ENCODE assay signal across 17 cellular contexts in the genomic region with DNA sequence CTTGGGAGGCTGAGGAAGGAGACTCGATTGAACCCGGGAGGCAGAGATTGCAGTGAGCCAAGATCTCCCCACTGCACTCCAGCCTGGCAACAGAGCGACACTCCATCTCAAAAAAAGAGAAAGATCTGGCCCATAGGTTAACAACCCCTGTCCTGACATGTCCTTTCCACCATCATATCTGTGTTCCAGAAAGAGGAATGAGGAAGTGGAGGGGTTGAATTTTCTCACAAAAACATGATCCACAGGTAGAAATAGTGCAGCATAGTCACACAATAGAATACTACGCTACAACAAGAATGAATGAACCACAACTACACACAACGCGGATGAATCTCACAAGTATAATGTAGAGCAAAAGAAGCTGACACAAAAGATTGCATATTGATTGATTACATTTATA. TPM values are rescaled to one million over a fixed set of nuclear protein-coding genes. Genes with fewer than 3 reads are reported as not detected.
DNase-seq lines count a peak whose midpoint lies in the region; ATAC-seq, FAIRE-seq and TF ChIP-seq lines count a peak whose summit lies in the region.
"Had no signal": no experiment of that assay in that cellular context is flagged by ENCODE, and none has a peak within 500 bp of the region (broad histone marks: within the 10 kb centered on the region; RNA-seq: fewer than 3 reads in every experiment).

No MANE protein-coding gene starts in this region.

- FAIRE-seq in A549 (lab: Jason Lieb, UNC) (peak; percentile 36), bronchial epithelial cell (lab: Jason Lieb, UNC) (no peak)
- FAIRE-seq: GM12892, H1 had no signal

- H3K36me3 Mint-ChIP-seq in activated T-cell treated with anti-CD3 and anti-CD28 coated beads, Interleukin-2, amount 50 U/mL, for 24 hours (ENCODE audit: low read depth): no peaks in the 10 kb centered on the region
- H3K36me3 Mint-ChIP-seq: IgD-negative memory B cell had no signal

- POLR2A ChIA-PET in A549 (lab: Yijun Ruan, JAX): no interaction called here
- POLR2A ChIA-PET in GM10248 (lab: Yijun Ruan, JAX): no interaction called here

- H3K4me3 ChIP-seq in A549 (no peak overlapping the region), bronchial epithelial cell (ENCODE audit: low read depth, low read length) (no peak overlapping the region)
- H3K4me3 ChIP-seq: BLaER1 treated with 17β-estradiol and CSF1 and Interleukin-3, amounts not matched to agents 10 nM and 100 nM; HAP-1 had no signal

- no peak overlapping the region for H3K4me3 Mint-ChIP-seq in activated T-cell treated with anti-CD3 and anti-CD28 coated beads, Interleukin-2, amount 50 U/mL, for 24 hours
- H3K4me3 Mint-ChIP-seq: CD4-positive, alpha-beta T cell had no signal

- H3K27me3 ChIP-seq in bronchial epithelial cell (ENCODE audit: control insufficient read depth, insufficient read depth, low read length): no peaks in the 10 kb centered on the region
- no peaks in the 10 kb centered on the region for H3K27me3 ChIP-seq in foreskin keratinocyte
- H3K27me3 ChIP-seq: BLaER1 treated with 17β-estradiol and CSF1 and Interleukin-3, amounts not matched to agents 10 nM and 100 nM had no signal

- TF ChIP-seq CTCF in A549 (IDR thresholded peaks at IDR 0.05) (no peak), bronchial epithelial cell (IDR thresholded peaks at IDR 0.05; ENCODE audit: insufficient read depth, low read length, severe bottlenecking) (no peak), foreskin keratinocyte (conservative IDR thresholded peaks at IDR 0.05) (no peak), GM10248 (IDR thresholded peaks at IDR 0.05; ENCODE audit: control extremely low read depth, extremely low read depth, low read depth, missing control alignments) (no peak)

- CTCF ChIA-PET in A549 (lab: Yijun Ruan, JAX): interaction anchor here (8.2 to 33.7 kb wide), 3 partner anchors 8 to 33 kb away, joined by 76 to 1280 read pairs (median 82); a partner anchor contains a TSS
- CTCF ChIA-PET in GM10248 (lab: Yijun Ruan, JAX): interaction anchor here (1.1 to 2.5 kb wide), 2 partner anchors 11 to 29 kb away, joined by 3 to 12 read pairs; no protein-coding TSS in a partner anchor

- no peaks in the 10 kb centered on the region for H3K9me3 Mint-ChIP-seq in activated T-cell treated with anti-CD3 and anti-CD28 coated beads, Interleukin-2, amount 50 U/mL, for 24 hours
- H3K9me3 Mint-ChIP-seq: CD4-positive, alpha-beta T cell; IgD-negative memory B cell had no signal

- WGBS in A549 (ENCODE audit: missing lambda C conversion rate): 85% methylated on average over 6 of the region's 6 CpGs

- TF ChIP-seq EP300 in A549 (IDR thresholded peaks at IDR 0.05): no peak

- H3K9me3 ChIP-seq in A549: no peaks in the 10 kb centered on the region
- H3K9me3 ChIP-seq: BLaER1 treated with 17β-estradiol and CSF1 and Interleukin-3, amounts not matched to agents 10 nM and 100 nM; HAP-1 had no signal

- TF ChIP-seq POLR2A in A549 (IDR thresholded peaks at IDR 0.05; ENCODE audit: low read length): no peak

- H3K36me3 ChIP-seq in bronchial epithelial cell (ENCODE audit: control insufficient read depth, insufficient read depth, low read length): no peaks in the 10 kb centered on the region
- H3K36me3 ChIP-seq: BLaER1 treated with 17β-estradiol and CSF1 and Interleukin-3, amounts not matched to agents 10 nM and 100 nM; HAP-1 had no signal

- DNase-seq in A549 (ENCODE audit: low read depth in 1 of 2, low spot score in 1 of 2): no peak
- peak; percentile 77 for DNase-seq in bronchial epithelial cell (ENCODE audit: low read depth)
- peak; percentile 51 to 67 for DNase-seq in foreskin keratinocyte
- no peak for DNase-seq in GM10248 (ENCODE audit: extremely low spot score)
- DNase-seq in activated T-cell treated with anti-CD3 and anti-CD28 coated beads, Interleukin-2, amount 50 U/mL, for 24 hours: no peak
- no peak for DNase-seq in stimulated activated CD8-positive, alpha-beta memory T cell treated with anti-CD3 and anti-CD28 coated beads, Interleukin-4, amount 100 ng/mL, for 48 hours
- DNase-seq: 8988T; ACHN; CD4-positive, alpha-beta T cell; DMS79 had no signal

- no peak overlapping the region for H3K4me2 ChIP-seq in A549
- H3K4me2 ChIP-seq: BLaER1 treated with 17β-estradiol and CSF1 and Interleukin-3, amounts not matched to agents 10 nM and 100 nM had no signal

- H3K4me1 Mint-ChIP-seq in activated T-cell treated with anti-CD3 and anti-CD28 coated beads, Interleukin-2, amount 50 U/mL, for 24 hours (ENCODE audit: low read depth): peaks cover 5% of the 10 kb centered on the region
- H3K4me1 Mint-ChIP-seq: IgD-negative memory B cell had no signal

- H3K27ac Mint-ChIP-seq in activated T-cell treated with anti-CD3 and anti-CD28 coated beads, Interleukin-2, amount 50 U/mL, for 24 hours: no peak overlapping the region
- H3K27ac Mint-ChIP-seq: CD4-positive, alpha-beta T cell; IgD-negative memory B cell had no signal

- H3K4me1 ChIP-seq in A549: peaks cover 31% of the 10 kb centered on the region
- H3K4me1 ChIP-seq in foreskin keratinocyte: peaks cover 6% of the 10 kb centered on the region

- ATAC-seq in A549 (no peak), foreskin keratinocyte (no peak)

- TF ChIP-seq RAD21 in A549 (conservative IDR thresholded peaks at IDR 0.05 in 1 of 2, IDR thresholded peaks at IDR 0.05 in 1 of 2): no peak

- H3K27ac ChIP-seq in A549 (no peak overlapping the region), foreskin keratinocyte (no peak overlapping the region)
- H3K27ac ChIP-seq: BLaER1 treated with 17β-estradiol and CSF1 and Interleukin-3, amounts not matched to agents 10 nM and 100 nM had no signal

- H3K27me3 Mint-ChIP-seq in activated T-cell treated with anti-CD3 and anti-CD28 coated beads, Interleukin-2, amount 50 U/mL, for 24 hours: no peaks in the 10 kb centered on the region
- H3K27me3 Mint-ChIP-seq: CD4-positive, alpha-beta T cell; IgD-negative memory B cell had no signal

TF ChIP-seq in A549, 52 proteins besides CTCF, POLR2A, EP300 and RAD21 (continues in another document):
- TF ChIP-seq ZNF302 (CRISPR knock-in tag; IDR thresholded peaks at IDR 0.05): no peak
- no peak for TF ChIP-seq TP53 (CRISPR knock-in tag; IDR thresholded peaks at IDR 0.05)
- no peak for TF ChIP-seq MAZ (IDR thresholded peaks at IDR 0.05; ENCODE audit: borderline replicate concordance, low read depth, low read length)
- TF ChIP-seq RFX5 (IDR thresholded peaks at IDR 0.05): no peak
- no peak for TF ChIP-seq CHD2 (IDR thresholded peaks at IDR 0.05; ENCODE audit: low read length, partially characterized antibody)
- no peak for TF ChIP-seq ZFP36 (IDR thresholded peaks at IDR 0.05; ENCODE audit: borderline replicate concordance, partially characterized antibody)
- no peak for TF ChIP-seq EHF (CRISPR knock-in tag; IDR thresholded peaks at IDR 0.05)
- no peak for TF ChIP-seq HDAC2 (IDR thresholded peaks at IDR 0.05)
- TF ChIP-seq ZSCAN20 (CRISPR knock-in tag; IDR thresholded peaks at IDR 0.05): no peak
- TF ChIP-seq PHF8 (IDR thresholded peaks at IDR 0.05; ENCODE audit: borderline replicate concordance, low read depth): no peak

RNA-seq across cellular contexts. Expression of a gene that starts 4.7 kb away (rescaled TPM):
- polyA plus RNA-seq in A549 (2011; rRNA removed): 16.1 and 17.9 TPM in 2 replicates
- 4.2 and 4.9 TPM in 2 replicates for polyA plus RNA-seq in A549 (2012; cell fraction: cytosol; rRNA removed)
- polyA plus RNA-seq in A549 (2012; cell fraction: nucleus; rRNA removed): 1.7 and 2.4 TPM in 2 replicates
- 8.6 to 12.2 TPM (median 8.6 TPM) in 3 replicates for polyA plus RNA-seq in A549 (2017; fragmentation: RNase III; extraction: RNeasy Plus Mini Kit Qiagen cat#74134 plus additional on column Dnase treatment)
- polyA minus RNA-seq in A549 (2011; rRNA and poly(A)+ RNA removed): 2.9 and 3.1 TPM in 2 replicates
- total RNA-seq in bronchial epithelial cell: not detected in 2 replicates
- total RNA-seq in foreskin keratinocyte: not detected in 2 replicates
- polyA plus RNA-seq in foreskin keratinocyte: not detected in 2 replicates
- total RNA-seq: CD4-positive, alpha-beta T cell; G401; H1; HT1080 had no signal
- polyA plus RNA-seq: H1, IgD-negative memory B cell had no signal

RNA-seq across cellular contexts. Expression of a gene that starts 11.0 kb away (rescaled TPM):
- polyA plus RNA-seq in A549 (2011; rRNA removed) (23.4 and 25.2 TPM in 2 replicates), A549 (2017; fragmentation: RNase III; extraction: RNeasy Plus Mini Kit Qiagen cat#74134 plus additional on column Dnase treatment) (19.2 to 21.4 TPM (median 20.8 TPM) in 3 replicates), foreskin keratinocyte (13.3 and 17.5 TPM in 2 replicates)
- polyA plus RNA-seq in A549 (2012; cell fraction: cytosol; rRNA removed): 13.2 and 14.6 TPM in 2 replicates
- 6.8 and 8.6 TPM in 2 replicates for polyA plus RNA-seq in A549 (2012; cell fraction: nucleus; rRNA removed)
- polyA minus RNA-seq in A549 (2011; rRNA and poly(A)+ RNA removed): 8.7 and 10.4 TPM in 2 replicates
- total RNA-seq in bronchial epithelial cell (10.4 and 17.4 TPM in 2 replicates), foreskin keratinocyte (19.7 and 21.9 TPM in 2 replicates)

RNA-seq across cellular contexts. Expression of a gene that starts 27.3 kb away (rescaled TPM):
- polyA plus RNA-seq in A549 (2011; rRNA removed): 0.08 and 0.28 TPM in 2 replicates
- polyA plus RNA-seq in A549 (2012; cell fraction: cytosol; rRNA removed): 0.11 and 0.21 TPM in 2 replicates
- 0.16 and 0.17 TPM in 2 replicates for polyA plus RNA-seq in A549 (2012; cell fraction: nucleus; rRNA removed)
- 0.12 to 0.34 TPM (median 0.18 TPM) in 3 replicates for polyA plus RNA-seq in A549 (2017; fragmentation: RNase III; extraction: RNeasy Plus Mini Kit Qiagen cat#74134 plus additional on column Dnase treatment)
- polyA minus RNA-seq in A549 (2011; rRNA and poly(A)+ RNA removed): 0.19 and 0.29 TPM in 2 replicates
- not detected in 2 replicates for total RNA-seq in bronchial epithelial cell
- not detected in 2 replicates for total RNA-seq in foreskin keratinocyte
- not detected in 2 replicates for polyA plus RNA-seq in foreskin keratinocyte
- total RNA-seq: CD4-positive, alpha-beta T cell; G401; HT1080 had no signal
- polyA plus RNA-seq: IgD-negative memory B cell had no signal

RNA-seq across cellular contexts. Expression of a gene that starts 36.1 kb away (rescaled TPM):
- not detected in 2 replicates for polyA plus RNA-seq in A549 (2011; rRNA removed)
- polyA plus RNA-seq in A549 (2012; cell fraction: cytosol; rRNA removed): not detected in 2 replicates
- polyA plus RNA-seq in A549 (2012; cell fraction: nucleus; rRNA removed): not detected in 2 replicates
- polyA plus RNA-seq in A549 (2017; fragmentation: RNase III; extraction: RNeasy Plus Mini Kit Qiagen cat#74134 plus additional on column Dnase treatment): not detected in 3 replicates
- not detected in 2 replicates for polyA minus RNA-seq in A549 (2011; rRNA and poly(A)+ RNA removed)
- total RNA-seq in bronchial epithelial cell: not detected in 2 replicates
- total RNA-seq in foreskin keratinocyte: not detected in 2 replicates
- polyA plus RNA-seq in foreskin keratinocyte: not detected in 2 replicates
- total RNA-seq: CD4-positive, alpha-beta T cell; G401; H1; HT1080 had no signal
- polyA plus RNA-seq: H1, IgD-negative memory B cell had no signal

RNA-seq across cellular contexts. Expression of a gene that starts 50.7 kb away (rescaled TPM):
- 146 and 155 TPM in 2 replicates for polyA plus RNA-seq in A549 (2011; rRNA removed)
- 84.5 and 89.8 TPM in 2 replicates for polyA plus RNA-seq in A549 (2012; cell fraction: cytosol; rRNA removed)
- polyA plus RNA-seq in A549 (2012; cell fraction: nucleus; rRNA removed): 39.9 and 74.5 TPM in 2 replicates
- 111 to 117 TPM (median 113 TPM) in 3 replicates for polyA plus RNA-seq in A549 (2017; fragmentation: RNase III; extraction: RNeasy Plus Mini Kit Qiagen cat#74134 plus additional on column Dnase treatment)
- 72.7 and 74.9 TPM in 2 replicates for polyA minus RNA-seq in A549 (2011; rRNA and poly(A)+ RNA removed)
- 72.6 and 95.8 TPM in 2 replicates for total RNA-seq in bronchial epithelial cell
- total RNA-seq in foreskin keratinocyte: 71.2 and 71.5 TPM in 2 replicates
- 68.1 and 74.6 TPM in 2 replicates for polyA plus RNA-seq in foreskin keratinocyte

Comparison
In these comparisons a context has a peak if more than half of its experiments do, and no peak if none do; other contexts are left out.
1. DNase-seq: peak in bronchial epithelial cell (single experiment) and foreskin keratinocyte (2 of 2); none in A549 (0 of 2), GM10248 (single experiment), activated T-cell treated with anti-CD3 and anti-CD28 coated beads, Interleukin-2, amount 50 U/mL, for 24 hours (single experiment) and stimulated activated CD8-positive, alpha-beta memory T cell treated with anti-CD3 and anti-CD28 coated beads, Interleukin-4, amount 100 ng/mL, for 48 hours (single experiment).